19 cellular contexts compared by ENCODE assay signal in the genomic region with DNA sequence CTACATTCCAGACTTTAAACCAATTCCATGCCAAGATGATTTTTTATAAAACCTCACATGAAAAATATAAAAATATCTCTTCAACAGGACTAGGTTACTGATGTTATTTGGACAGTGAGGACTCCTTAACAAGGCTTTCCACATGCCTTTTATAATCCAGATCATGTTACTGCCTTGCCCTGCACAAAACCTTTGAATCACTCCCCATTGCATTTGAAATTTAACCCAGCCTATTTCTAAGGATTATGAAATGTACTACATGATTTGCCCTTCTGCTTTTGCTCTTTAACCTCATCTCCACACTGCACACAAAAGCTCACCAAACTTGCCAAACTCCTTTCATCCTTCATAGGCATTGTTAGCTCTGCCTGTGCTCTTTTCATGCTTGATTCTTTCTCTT.
"Had no signal": no experiment of that assay in that cellular context is flagged by ENCODE, and none has a peak within 500 bp of the region (broad histone marks: within the 10 kb centered on the region; RNA-seq: fewer than 3 reads in every experiment).

No MANE protein-coding gene starts in this region.

- H3K4me1 ChIP-seq: uterus had no signal

- DNase-seq: activated CD4-positive, alpha-beta T cell treated with anti-CD3 and anti-CD28 coated beads for 36 hours; activated CD8-positive, alpha-beta memory T cell treated with anti-CD3 and anti-CD28 coated beads, Interleukin-2, amount 50 U/mL, for 4 hours; activated CD8-positive, alpha-beta T cell treated with anti-CD3 and anti-CD28 coated beads for 36 hours; activated naive CD8-positive, alpha-beta T cell treated with anti-CD3 and anti-CD28 coated beads, Interleukin-2, amount 50 U/mL, for 24 hours; caudate nucleus; cortex of kidney; effector memory CD4-positive, alpha-beta T cell; hippocampal formation; kidney glomerular epithelial cell; mucosa of descending colon; natural killer cell; occipital lobe; stimulated activated CD4-positive, alpha-beta T cell treated with anti-CD3 and anti-CD28 coated beads, Interleukin-2, amount 100 ng/mL, for 48 hours; stimulated activated naive CD8-positive, alpha-beta T cell treated with anti-CD3 and anti-CD28 coated beads, Interleukin-15, amount 100 ng/mL, for 72 hours; T1000; uterus; WERI-Rb-1 had no signal

- H3K27ac ChIP-seq: uterus, WERI-Rb-1 had no signal

- H3K4me3 Mint-ChIP-seq: activated CD4-positive, alpha-beta T cell treated with anti-CD3 and anti-CD28 coated beads for 36 hours; activated CD8-positive, alpha-beta T cell treated with anti-CD3 and anti-CD28 coated beads for 36 hours; activated naive CD8-positive, alpha-beta T cell treated with anti-CD3 and anti-CD28 coated beads, Interleukin-2, amount 50 U/mL, for 24 hours; natural killer cell; stimulated activated naive CD8-positive, alpha-beta T cell treated with anti-CD3 and anti-CD28 coated beads, Interleukin-15, amount 100 ng/mL, for 72 hours had no signal

- H3K9me3 ChIP-seq: uterus had no signal

- ATAC-seq: activated CD4-positive, alpha-beta T cell treated with anti-CD3 and anti-CD28 coated beads for 36 hours; activated CD8-positive, alpha-beta T cell treated with anti-CD3 and anti-CD28 coated beads for 36 hours; activated naive CD8-positive, alpha-beta T cell treated with anti-CD3 and anti-CD28 coated beads, Interleukin-2, amount 50 U/mL, for 24 hours; mucosa of descending colon; natural killer cell; stimulated activated naive CD8-positive, alpha-beta T cell treated with anti-CD3 and anti-CD28 coated beads, Interleukin-15, amount 100 ng/mL, for 72 hours had no signal

- H3K27me3 ChIP-seq: uterus had no signal

- H3K36me3 ChIP-seq: uterus, WERI-Rb-1 had no signal

- H3K4me3 ChIP-seq: lung, mucosa of descending colon, uterus had no signal

- H3K27ac Mint-ChIP-seq: activated CD4-positive, alpha-beta T cell treated with anti-CD3 and anti-CD28 coated beads for 36 hours; activated CD8-positive, alpha-beta T cell treated with anti-CD3 and anti-CD28 coated beads for 36 hours; activated naive CD8-positive, alpha-beta T cell treated with anti-CD3 and anti-CD28 coated beads, Interleukin-2, amount 50 U/mL, for 24 hours; natural killer cell; progenitor cell of endocrine pancreas; stimulated activated naive CD8-positive, alpha-beta T cell treated with anti-CD3 and anti-CD28 coated beads, Interleukin-15, amount 100 ng/mL, for 72 hours had no signal

- H3K4me1 Mint-ChIP-seq: activated CD4-positive, alpha-beta T cell treated with anti-CD3 and anti-CD28 coated beads for 36 hours; activated naive CD8-positive, alpha-beta T cell treated with anti-CD3 and anti-CD28 coated beads, Interleukin-2, amount 50 U/mL, for 24 hours; natural killer cell; stimulated activated naive CD8-positive, alpha-beta T cell treated with anti-CD3 and anti-CD28 coated beads, Interleukin-15, amount 100 ng/mL, for 72 hours had no signal

- H3K36me3 Mint-ChIP-seq: natural killer cell had no signal
